In the genomic region with DNA sequence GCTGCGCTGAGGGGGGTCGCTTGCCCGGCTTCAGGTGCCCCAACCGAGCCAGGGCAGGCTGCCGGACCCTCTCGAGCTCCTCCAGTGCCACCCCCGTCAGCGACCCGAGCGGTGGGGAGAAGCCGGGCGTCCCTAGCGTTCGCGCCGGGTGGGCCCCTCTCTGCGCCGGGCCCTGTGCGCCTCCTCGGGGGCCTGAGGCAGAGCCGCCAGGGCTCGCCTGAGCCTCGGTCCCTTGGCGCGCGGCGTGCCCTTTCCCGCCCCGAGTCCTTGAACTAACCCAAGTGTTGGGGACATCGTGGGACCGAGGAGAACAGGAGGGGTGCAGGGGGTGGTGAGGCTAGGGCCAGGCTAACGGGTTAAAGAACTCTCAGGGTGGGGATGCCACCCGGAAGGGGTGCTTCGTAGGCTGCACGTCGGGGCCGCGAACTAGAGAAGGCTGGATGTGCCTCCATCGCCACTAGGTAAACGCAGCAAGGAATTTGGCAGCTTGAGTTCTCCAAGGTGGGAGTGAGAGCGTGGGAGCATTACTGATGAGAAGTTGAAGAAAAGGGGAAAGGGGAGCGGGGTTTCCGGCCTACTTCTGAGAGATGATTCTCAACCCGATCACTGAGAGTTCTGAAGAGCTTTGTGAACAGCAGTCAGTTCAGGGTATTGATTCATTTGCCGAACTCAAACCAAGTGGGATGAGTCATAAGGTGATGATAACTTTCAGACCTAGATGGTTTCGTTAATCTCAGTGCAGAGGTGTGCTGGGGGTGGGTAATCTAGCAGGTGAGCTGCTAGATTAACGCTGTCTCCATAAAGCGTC, we compare ENCODE assay signal across 8 cellular contexts. TPM values are rescaled to one million over a fixed set of nuclear protein-coding genes. Genes with fewer than 3 reads are reported as not detected.
DNase-seq lines count a peak whose midpoint lies in the region; ATAC-seq and TF ChIP-seq lines count a peak whose summit lies in the region.

No MANE protein-coding gene starts in this region.

- H3K4me3 ChIP-seq in dorsolateral prefrontal cortex: peak overlapping the region; percentile 71 to 100 (median 98)

- H3K4me3 Mint-ChIP-seq in activated CD4-positive, alpha-beta T cell treated with anti-CD3 and anti-CD28 coated beads, Interleukin-2, amount 10 ng/mL, durations not matched to agents 7 days and 5 days: peak overlapping the region; percentile 91

- H3K4me1 Mint-ChIP-seq in activated CD4-positive, alpha-beta T cell treated with anti-CD3 and anti-CD28 coated beads, Interleukin-2, amount 10 ng/mL, durations not matched to agents 7 days and 5 days: peaks cover 43% of the 10 kb centered on the region

- H3K27me3 Mint-ChIP-seq in activated CD4-positive, alpha-beta T cell treated with anti-CD3 and anti-CD28 coated beads, Interleukin-2, amount 10 ng/mL, durations not matched to agents 7 days and 5 days: no peaks in the 10 kb centered on the region

- H3K9me3 Mint-ChIP-seq in activated CD4-positive, alpha-beta T cell treated with anti-CD3 and anti-CD28 coated beads, Interleukin-2, amount 10 ng/mL, durations not matched to agents 7 days and 5 days: no peaks in the 10 kb centered on the region

- POLR2A ChIA-PET in activated CD4-positive, alpha-beta T cell treated with anti-CD3 and anti-CD28 coated beads, Interleukin-2, amount 10 ng/mL, durations not matched to agents 7 days and 5 days (lab: Charles Lee): interaction anchor here (0.7 to 1.8 kb wide), 5 partner anchors 9 to 866 kb away, joined by 3 to 9 read pairs (median 3); a partner anchor contains a TSS

- TF ChIP-seq CTCF in dorsolateral prefrontal cortex (IDR thresholded peaks at IDR 0.05 in 54 of 56, conservative IDR thresholded peaks at IDR 0.05 in 2 of 56; ENCODE audit: low read depth in 1 of 56, partially characterized antibody in 56 of 56): peak in 1 of 56 donors; percentile 7

- intact Hi-C loops in dorsolateral prefrontal cortex (cut with DNase I): loop anchor here (1.0 to 5.0 kb wide), 5 partner anchors 42 to 104 kb away; a partner anchor contains a TSS

- H3K27ac Mint-ChIP-seq in activated CD4-positive, alpha-beta T cell treated with anti-CD3 and anti-CD28 coated beads, Interleukin-2, amount 10 ng/mL, durations not matched to agents 7 days and 5 days: peak overlapping the region; percentile 96

- CTCF ChIA-PET in activated CD4-positive, alpha-beta T cell treated with anti-CD3 and anti-CD28 coated beads, Interleukin-2, amount 10 ng/mL, durations not matched to agents 7 days and 5 days (lab: Charles Lee): interaction anchor here (0.6 to 1.1 kb wide), 5 partner anchors 16 to 228 kb away, joined by 3 to 4 read pairs (median 3); a partner anchor contains a TSS

- ATAC-seq in HG02642 (IDR thresholded peaks at IDR 0.05; ENCODE audit: poor library complexity, unreplicated experiment): peak; percentile 30

- H3K27me3 ChIP-seq in dorsolateral prefrontal cortex: no peaks in the 10 kb centered on the region

- H3K27ac ChIP-seq in dorsolateral prefrontal cortex: peak overlapping the region in 58 of 59 donors; percentile 51 to 94 (median 86)

- DNase-seq in DMS 273 (lab: John Stamatoyannopoulos, UW; ENCODE audit: unreplicated experiment) (peak; percentile 62), DMS 273 treated with DMSO at 0.1 percent for 48 hours (lab: John Stamatoyannopoulos, UW) (no peak), NCI-H146 (lab: John Stamatoyannopoulos, UW) (peak; percentile 56), dorsolateral prefrontal cortex (peak in 6 of 10 donors; percentile 7 to 46 (median 23)), medulla oblongata (ENCODE audit: extremely low spot score) (peak; percentile 33)
- DNase-seq in activated CD4-positive, alpha-beta T cell treated with anti-CD3 and anti-CD28 coated beads, Interleukin-2, amount 10 ng/mL, durations not matched to agents 7 days and 5 days: peak; percentile 59
- peak; percentile 32 for DNase-seq in stimulated activated CD8-positive, alpha-beta memory T cell treated with anti-CD3 and anti-CD28 coated beads, Interleukin-12 subunit alpha, Interleukin-12 subunit beta, amount 100 ng/mL, for 4 hours (ENCODE audit: low read depth)

- peaks cover 30% of the 10 kb centered on the region for H3K36me3 Mint-ChIP-seq in activated CD4-positive, alpha-beta T cell treated with anti-CD3 and anti-CD28 coated beads, Interleukin-2, amount 10 ng/mL, durations not matched to agents 7 days and 5 days (ENCODE audit: low read depth)

RNA-seq across cellular contexts. Expression of a gene that starts 0.6 kb away (rescaled TPM):
- total RNA-seq in activated CD4-positive, alpha-beta T cell treated with anti-CD3 and anti-CD28 coated beads, Interleukin-2, amount 10 ng/mL, durations not matched to agents 7 days and 5 days: 10 to 100 TPM; 83.5 to 90.2 TPM
- total RNA-seq in dorsolateral prefrontal cortex: 10 to 100 TPM; 45.5 to 82.8 (median 62.9) TPM

RNA-seq across cellular contexts. Expression of a gene that starts 48.3 kb away (rescaled TPM):
- total RNA-seq in activated CD4-positive, alpha-beta T cell treated with anti-CD3 and anti-CD28 coated beads, Interleukin-2, amount 10 ng/mL, durations not matched to agents 7 days and 5 days: 100 to 1,000 TPM; 140 TPM
- 100 to 1,000 TPM; 108 to 272 (median 159) TPM for total RNA-seq in dorsolateral prefrontal cortex
